16 cellular contexts compared by ENCODE assay signal in genomic region chr11:80388133-80388532, GRCh38.
DNase-seq lines count a peak whose midpoint lies in the region; ATAC-seq and TF ChIP-seq lines count a peak whose summit lies in the region.
"Had no signal": no experiment of that assay in that cellular context is flagged by ENCODE, and none has a peak within 500 bp of the region (broad histone marks: within the 10 kb centered on the region; RNA-seq: fewer than 3 reads in every experiment).

No MANE protein-coding gene starts in this region.

- intact Hi-C loops in PC-3 (cut with micrococcal nuclease) (no loop called here), PC-9 (cut with micrococcal nuclease; ENCODE audit: unreplicated experiment) (no loop called here)

- POLR2A ChIA-PET in PC-3 (lab: Charles Lee; ENCODE audit: unreplicated experiment) (no interaction called here), PC-9 (lab: Charles Lee; ENCODE audit: unreplicated experiment) (interaction anchor here (0.6 kb wide), 2 partner anchors 21 to 697 kb away, joined by 6 read pairs; no protein-coding TSS in a partner anchor)

- ATAC-seq in PC-3 (no peak), foreskin keratinocyte (peak; percentile 73), HG03095 (IDR thresholded peaks at IDR 0.05; ENCODE audit: unreplicated experiment) (no peak)
- ATAC-seq: GM12878 had no signal

- DNase-seq in NCI-H82 (lab: John Stamatoyannopoulos, UW) (peak; percentile 69), NCI-H82 treated with DMSO at 0.1 percent for 48 hours (lab: John Stamatoyannopoulos, UW; ENCODE audit: unreplicated experiment) (no peak), PC-3 (peak; percentile 9), foreskin keratinocyte (peak in 1 of 2 donors; percentile 26), DMS79 treated with DMSO at 0.1 percent for 48 hours (lab: John Stamatoyannopoulos, UW) (no peak), activated gamma-delta T cell treated with Interleukin-2 at 50 U/mL for 16 hours (no peak), PC-9 (no peak)
- DNase-seq: GOT3; HFFc6; NCI-H187 treated with DMSO at 0.1 percent for 48 hours; NCI-H2171; NK-92 treated with Interleukin-12 subunit alpha and Interleukin-12 subunit beta, amount 100 ng/mL, for 24 hours had no signal

- CTCF ChIA-PET in PC-3 (lab: Charles Lee): no interaction called here
- CTCF ChIA-PET in PC-9 (lab: Charles Lee): no interaction called here

- H2AFZ ChIP-seq in PC-3 (ENCODE audit: low read length): no peak overlapping the region
- no peak overlapping the region for H2AFZ ChIP-seq in PC-9

- H3K4me3 ChIP-seq in PC-3 (ENCODE audit: low read length): no peak overlapping the region
- H3K4me3 ChIP-seq in PC-9: no peak overlapping the region
- H3K4me3 ChIP-seq: GM12878 had no signal

- H3F3A ChIP-seq in PC-3 (ENCODE audit: low read length, unreplicated experiment): no peaks in the 10 kb centered on the region
- H3F3A ChIP-seq in PC-9 (ENCODE audit: insufficient read depth, low read depth): no peaks in the 10 kb centered on the region

- H3K4me2 ChIP-seq in PC-3 (ENCODE audit: low read length) (no peak overlapping the region), PC-9 (no peak overlapping the region)

- TF ChIP-seq CTCF in PC-3 (conservative IDR thresholded peaks at IDR 0.05; ENCODE audit: low read depth, low read length) (no peak), foreskin keratinocyte (conservative IDR thresholded peaks at IDR 0.05) (no peak), PC-9 (conservative IDR thresholded peaks at IDR 0.05) (no peak)

- H3K9me2 ChIP-seq in PC-3 (replicated peaks; ENCODE audit: low read length): no peaks in the 10 kb centered on the region
- H3K9me2 ChIP-seq in PC-9 (ENCODE audit: insufficient read depth): no peaks in the 10 kb centered on the region

- BruUV-seq in PC-3 (replicated peaks; lab: Mats Ljungman, UMichigan): no TSS peak
- BruUV-seq in PC-9 (replicated peaks; lab: Mats Ljungman, UMichigan): no TSS peak

- no peaks in the 10 kb centered on the region for H4K20me1 ChIP-seq in PC-3 (ENCODE audit: low read length)
- no peaks in the 10 kb centered on the region for H4K20me1 ChIP-seq in PC-9 (ENCODE audit: insufficient read depth)

- H3K4me1 ChIP-seq in PC-3 (ENCODE audit: insufficient read depth, low read length) (no peaks in the 10 kb centered on the region), foreskin keratinocyte (no peaks in the 10 kb centered on the region), PC-9 (replicated peaks; ENCODE audit: insufficient read depth) (no peaks in the 10 kb centered on the region)

- H3K79me2 ChIP-seq in PC-3 (ENCODE audit: low read length): no peaks in the 10 kb centered on the region
- no peaks in the 10 kb centered on the region for H3K79me2 ChIP-seq in PC-9 (ENCODE audit: low read depth)

- H3K9me3 ChIP-seq in PC-3 (ENCODE audit: low read length) (no peaks in the 10 kb centered on the region), PC-9 (ENCODE audit: insufficient read depth, low read depth) (0 out of 2 replicates have a peak, but pooled peaks cover 3% of the 10 kb centered on the region)

- no peak overlapping the region for H3K9ac ChIP-seq in PC-3 (ENCODE audit: low read length)

- H3K36me3 ChIP-seq in PC-3 (ENCODE audit: low read depth, low read length) (no peaks in the 10 kb centered on the region), PC-9 (ENCODE audit: low read depth) (no peaks in the 10 kb centered on the region)

- H3K27me3 ChIP-seq in PC-3 (ENCODE audit: low read length): no peaks in the 10 kb centered on the region
- peaks cover 5% of the 10 kb centered on the region for H3K27me3 ChIP-seq in foreskin keratinocyte
- no peaks in the 10 kb centered on the region for H3K27me3 ChIP-seq in PC-9 (ENCODE audit: insufficient read depth, low read depth)

- no peak overlapping the region for H3K27ac ChIP-seq in PC-3 (ENCODE audit: low read length)
- H3K27ac ChIP-seq in foreskin keratinocyte: no peak overlapping the region
- no peak overlapping the region for H3K27ac ChIP-seq in PC-9
- H3K27ac ChIP-seq: 22Rv1, C4-2B had no signal

Comparison
In these comparisons a context has a peak if more than half of its experiments do, and no peak if none do; other contexts are left out.
1. DNase-seq: peak in NCI-H82 (single experiment) and PC-3 (single experiment); none in NCI-H82 treated with DMSO at 0.1 percent for 48 hours (single experiment), DMS79 treated with DMSO at 0.1 percent for 48 hours (single experiment), activated gamma-delta T cell treated with Interleukin-2 at 50 U/mL for 16 hours (single experiment) and PC-9 (0 of 2).